Comparison of ENCODE assay signal across 13 cellular contexts in genomic region chr14:50928002-50928635, GRCh38. TPM values are rescaled to one million over a fixed set of nuclear protein-coding genes. Genes with fewer than 3 reads are reported as not detected.
DNase-seq lines count a peak whose midpoint lies in the region; ATAC-seq, FAIRE-seq and TF ChIP-seq lines count a peak whose summit lies in the region.
"Had no signal": no experiment of that assay in that cellular context is flagged by ENCODE, and none has a peak within 500 bp of the region (broad histone marks: within the 10 kb centered on the region; RNA-seq: fewer than 3 reads in every experiment).

No MANE protein-coding gene starts in this region.

- no peak for ATAC-seq in GM21526 (IDR thresholded peaks at IDR 0.05; ENCODE audit: low FRiP score, unreplicated experiment)
- no peak for ATAC-seq in HG03439 (IDR thresholded peaks at IDR 0.05; ENCODE audit: unreplicated experiment)
- ATAC-seq: body of pancreas, GM23338, Panc1 had no signal

- TF ChIP-seq POLR2A in GM12892 (IDR thresholded peaks at IDR 0.05; ENCODE audit: low read depth, low read length): no peak

- no peak overlapping the region for H3K4me3 ChIP-seq in fibroblast of villous mesenchyme (ENCODE audit: low read depth, low read length)
- no peak overlapping the region for H3K4me3 ChIP-seq in skeletal muscle tissue (ENCODE audit: low read length in 3 of 3)
- H3K4me3 ChIP-seq: body of pancreas, GM23338, hepatocyte had no signal

- DNase-seq in GM12892 (ENCODE audit: insufficient read length) (no peak), NOMO-1 treated with dmso at 0.1 percent for 144 hours (lab: John Stamatoyannopoulos, UW; ENCODE audit: unreplicated experiment) (peak; percentile 90), fibroblast of villous mesenchyme (ENCODE audit: low read depth) (peak; percentile 53), DMS 273 (lab: John Stamatoyannopoulos, UW; ENCODE audit: unreplicated experiment) (no peak)
- DNase-seq in stimulated activated CD4-positive, alpha-beta T cell treated with anti-CD3 and anti-CD28 coated beads, Interleukin-15, amount 100 ng/mL, for 24 hours: no peak
- DNase-seq: activated CD4-positive, alpha-beta T cell treated with anti-CD3 and anti-CD28 coated beads, Interleukin-2, amount 50 U/mL, for 48 hours had no signal

- H3K9ac ChIP-seq in skeletal muscle tissue (ENCODE audit: low read depth in 1 of 3, low read length in 3 of 3): no peak overlapping the region

- FAIRE-seq in GM12892 (lab: Jason Lieb, UNC): peak; percentile 83

- no peak for TF ChIP-seq CTCF in fibroblast of villous mesenchyme (IDR thresholded peaks at IDR 0.05; ENCODE audit: insufficient read depth, low read depth, low read length)

- no peaks in the 10 kb centered on the region for H3K9me3 ChIP-seq in skeletal muscle tissue (ENCODE audit: control insufficient read depth in 3 of 3, low read length in 3 of 3)
- H3K9me3 ChIP-seq: body of pancreas had no signal

- H3K27ac ChIP-seq in skeletal muscle tissue (ENCODE audit: low read depth, low read length): peak overlapping the region; percentile 23
- H3K27ac ChIP-seq: hepatocyte had no signal

- H3K27me3 ChIP-seq in skeletal muscle tissue (ENCODE audit: control insufficient read depth in 3 of 3, insufficient read depth in 3 of 3, low read length in 3 of 3): no peaks in the 10 kb centered on the region
- H3K27me3 ChIP-seq: body of pancreas, hepatocyte had no signal

- peaks cover 0 to 16% (median 15%) of the 10 kb centered on the region in 3 donors for H3K36me3 ChIP-seq in skeletal muscle tissue (ENCODE audit: control insufficient read depth in 3 of 3, insufficient read depth in 3 of 3, low read length in 3 of 3)

- H3K4me1 ChIP-seq in skeletal muscle tissue (ENCODE audit: control insufficient read depth in 3 of 3, insufficient read depth in 3 of 3, low read length in 3 of 3): no peaks in the 10 kb centered on the region
- H3K4me1 ChIP-seq: body of pancreas had no signal

RNA-seq across cellular contexts. Expression of gene PYGL, which starts 16.2 kb away (rescaled TPM):
- polyA plus RNA-seq in GM12892 (2012; ENCODE audit: missing spikeins): 10.1 TPM
- total RNA-seq in fibroblast of villous mesenchyme (47.7 and 82.5 TPM in 2 replicates), skeletal muscle tissue (32.9 TPM)

RNA-seq across cellular contexts. Expression of gene ABHD12B, which starts 56.3 kb away (rescaled TPM):
- 0.64 TPM for polyA plus RNA-seq in GM12892 (2012; ENCODE audit: missing spikeins)
- total RNA-seq in fibroblast of villous mesenchyme (not detected in 2 replicates), skeletal muscle tissue (not detected)
- total RNA-seq: body of pancreas, hepatocyte had no signal
- polyA plus RNA-seq: hepatocyte had no signal

Comparison
In these comparisons a context has a peak if more than half of its experiments do, and no peak if none do; other contexts are left out.
1. DNase-seq: peak in NOMO-1 treated with dmso at 0.1 percent for 144 hours (single experiment) and fibroblast of villous mesenchyme (single experiment); none in GM12892 (single experiment), stimulated activated CD4-positive, alpha-beta T cell treated with anti-CD3 and anti-CD28 coated beads, Interleukin-15, amount 100 ng/mL, for 24 hours (single experiment) and DMS 273 (single experiment).